In genomic region chr5:142821733-142822487, GRCh38 we compare ENCODE assay signal across 8 cellular contexts. TPM values are rescaled to one million over a fixed set of nuclear protein-coding genes. Genes with fewer than 3 reads are reported as not detected.
A peak's percentile ranks its signal among the peaks of the same experiment; 100 is the strongest.
DNase-seq lines count a peak whose midpoint lies in the region; ATAC-seq and TF ChIP-seq lines count a peak whose summit lies in the region.

No MANE protein-coding gene starts in this region.

- DNase-seq in AG08395 (ENCODE audit: low spot score): peak; percentile 86
- DNase-seq in activated naive CD8-positive, alpha-beta T cell treated with anti-CD3 and anti-CD28 coated beads for 36 hours: no peak
- no peak for DNase-seq in natural killer cell treated with Interleukin-12 subunit alpha and Interleukin-12 subunit beta and Interleukin-15 and Interleukin-18, amount 100 ng/mL, for 72 hours (ENCODE audit: low spot score)
- DNase-seq in tibial nerve (ENCODE audit: low spot score in 2 of 2): no peak

- H3K27ac Mint-ChIP-seq in activated naive CD8-positive, alpha-beta T cell treated with anti-CD3 and anti-CD28 coated beads for 36 hours: peak overlapping the region; percentile 50
- H3K27ac Mint-ChIP-seq in natural killer cell treated with Interleukin-12 subunit alpha and Interleukin-12 subunit beta and Interleukin-15 and Interleukin-18, amount 100 ng/mL, for 72 hours: peak overlapping the region; percentile 52 to 70

- H3K4me1 Mint-ChIP-seq in activated naive CD8-positive, alpha-beta T cell treated with anti-CD3 and anti-CD28 coated beads for 36 hours: peaks cover 51% of the 10 kb centered on the region
- H3K4me1 Mint-ChIP-seq in natural killer cell treated with Interleukin-12 subunit alpha and Interleukin-12 subunit beta and Interleukin-15 and Interleukin-18, amount 100 ng/mL, for 72 hours (ENCODE audit: low read depth in 2 of 2): peaks cover 67 to 89% of the 10 kb centered on the region in 2 donors

- peaks cover 0 to 85% (median 41%) of the 10 kb centered on the region in 4 donors for H3K4me1 ChIP-seq in tibial nerve

- TF ChIP-seq EP300 in tibial nerve (IDR thresholded peaks at IDR 0.05): peak in 1 of 2 donors; percentile 17

- H3K4me3 ChIP-seq in tibial nerve: no peak overlapping the region

- WGBS in tibial nerve, 2 donors: 47 to 50% methylated on average over 3 of the region's 3 CpGs

- H3K9me3 ChIP-seq in tibial nerve: peaks cover 0 to 4% (median 0%) of the 10 kb centered on the region in 4 donors

- peak overlapping the region; percentile 1 for H3K4me3 Mint-ChIP-seq in activated naive CD8-positive, alpha-beta T cell treated with anti-CD3 and anti-CD28 coated beads for 36 hours
- peak overlapping the region; percentile 38 for H3K4me3 Mint-ChIP-seq in natural killer cell treated with Interleukin-12 subunit alpha and Interleukin-12 subunit beta and Interleukin-15 and Interleukin-18, amount 100 ng/mL, for 72 hours

- H3K36me3 Mint-ChIP-seq in activated naive CD8-positive, alpha-beta T cell treated with anti-CD3 and anti-CD28 coated beads for 36 hours: peaks cover 5% of the 10 kb centered on the region
- H3K36me3 Mint-ChIP-seq in natural killer cell treated with Interleukin-12 subunit alpha and Interleukin-12 subunit beta and Interleukin-15 and Interleukin-18, amount 100 ng/mL, for 72 hours: no peaks in the 10 kb centered on the region

- TF ChIP-seq POLR2A in tibial nerve (IDR thresholded peaks at IDR 0.05): no peak

- H3K9me3 Mint-ChIP-seq in activated naive CD8-positive, alpha-beta T cell treated with anti-CD3 and anti-CD28 coated beads for 36 hours: peaks cover 5% of the 10 kb centered on the region
- no peaks in the 10 kb centered on the region for H3K9me3 Mint-ChIP-seq in natural killer cell treated with Interleukin-12 subunit alpha and Interleukin-12 subunit beta and Interleukin-15 and Interleukin-18, amount 100 ng/mL, for 72 hours

- H3K27me3 ChIP-seq in tibial nerve: no peaks in the 10 kb centered on the region

- peak overlapping the region in 1 of 4 donors; percentile 40 for H3K27ac ChIP-seq in tibial nerve

- no peaks in the 10 kb centered on the region for H3K27me3 Mint-ChIP-seq in activated naive CD8-positive, alpha-beta T cell treated with anti-CD3 and anti-CD28 coated beads for 36 hours
- H3K27me3 Mint-ChIP-seq in natural killer cell treated with Interleukin-12 subunit alpha and Interleukin-12 subunit beta and Interleukin-15 and Interleukin-18, amount 100 ng/mL, for 72 hours: no peaks in the 10 kb centered on the region

- ATAC-seq in GM19397 (IDR thresholded peaks at IDR 0.05; ENCODE audit: unreplicated experiment) (peak; percentile 69), HG03558 (IDR thresholded peaks at IDR 0.05; ENCODE audit: extremely low read depth, unreplicated experiment) (peak; percentile 74), GM19328 (IDR thresholded peaks at IDR 0.05; ENCODE audit: unreplicated experiment) (no peak), HG03045 (IDR thresholded peaks at IDR 0.05; ENCODE audit: unreplicated experiment) (no peak)
- ATAC-seq in natural killer cell treated with Interleukin-12 subunit alpha and Interleukin-12 subunit beta and Interleukin-15 and Interleukin-18, amount 100 ng/mL, for 72 hours: peak; percentile 85 to 91

- H3K36me3 ChIP-seq in tibial nerve: no peaks in the 10 kb centered on the region

- no peak for TF ChIP-seq CTCF in tibial nerve (IDR thresholded peaks at IDR 0.05)

RNA-seq across cellular contexts. Expression of gene ARHGAP26, which starts 51.7 kb away (rescaled TPM):
- 10 to 100 TPM; 10.2 to 11.0 TPM for total RNA-seq in activated naive CD8-positive, alpha-beta T cell treated with anti-CD3 and anti-CD28 coated beads for 36 hours
- total RNA-seq in natural killer cell treated with Interleukin-12 subunit alpha and Interleukin-12 subunit beta and Interleukin-15 and Interleukin-18, amount 100 ng/mL, for 72 hours: 100 to 1,000 TPM; 109 to 110 TPM
- total RNA-seq in tibial nerve: 10 to 100 TPM; 33.7 to 77.8 (median 57.8) TPM

Comparison
In these comparisons a context has a peak if more than half of its experiments do, and no peak if none do; other contexts are left out.
1. ATAC-seq: peak in GM19397 (single experiment), HG03558 (single experiment) and natural killer cell treated with Interleukin-12 subunit alpha and Interleukin-12 subunit beta and Interleukin-15 and Interleukin-18, amount 100 ng/mL, for 72 hours (2 of 2); none in GM19328 (single experiment) and HG03045 (single experiment).